ENCODE assay signal across 1 cellular context in the genomic region with DNA sequence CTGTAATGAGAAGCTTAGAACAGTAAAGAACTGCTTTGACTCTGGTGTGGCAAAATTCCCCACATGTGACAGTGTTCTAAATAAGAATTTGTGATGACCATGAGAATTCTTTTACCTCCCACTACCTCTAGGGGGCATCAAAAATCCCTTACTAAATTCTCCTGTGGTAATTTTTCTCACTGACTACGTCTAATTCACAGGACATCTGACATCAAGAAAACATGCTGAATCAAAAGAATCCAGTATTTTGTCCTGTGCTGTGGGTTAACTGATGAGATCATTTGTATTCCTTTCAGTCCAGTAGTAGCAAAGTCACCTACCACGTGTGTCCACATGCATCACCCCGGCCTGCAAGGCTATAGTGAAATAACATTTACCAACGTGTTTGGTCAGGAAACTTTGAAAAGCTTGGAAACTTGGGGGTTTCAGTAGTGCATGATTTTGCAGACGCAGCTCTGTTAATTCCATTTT.
TF ChIP-seq lines count a peak whose summit lies in the region.

No MANE protein-coding gene starts in this region.

TF ChIP-seq in HCT116, 20 proteins besides CTCF, POLR2A, EP300 and RAD21 (continued from another document):
- TF ChIP-seq, protein P1, sequence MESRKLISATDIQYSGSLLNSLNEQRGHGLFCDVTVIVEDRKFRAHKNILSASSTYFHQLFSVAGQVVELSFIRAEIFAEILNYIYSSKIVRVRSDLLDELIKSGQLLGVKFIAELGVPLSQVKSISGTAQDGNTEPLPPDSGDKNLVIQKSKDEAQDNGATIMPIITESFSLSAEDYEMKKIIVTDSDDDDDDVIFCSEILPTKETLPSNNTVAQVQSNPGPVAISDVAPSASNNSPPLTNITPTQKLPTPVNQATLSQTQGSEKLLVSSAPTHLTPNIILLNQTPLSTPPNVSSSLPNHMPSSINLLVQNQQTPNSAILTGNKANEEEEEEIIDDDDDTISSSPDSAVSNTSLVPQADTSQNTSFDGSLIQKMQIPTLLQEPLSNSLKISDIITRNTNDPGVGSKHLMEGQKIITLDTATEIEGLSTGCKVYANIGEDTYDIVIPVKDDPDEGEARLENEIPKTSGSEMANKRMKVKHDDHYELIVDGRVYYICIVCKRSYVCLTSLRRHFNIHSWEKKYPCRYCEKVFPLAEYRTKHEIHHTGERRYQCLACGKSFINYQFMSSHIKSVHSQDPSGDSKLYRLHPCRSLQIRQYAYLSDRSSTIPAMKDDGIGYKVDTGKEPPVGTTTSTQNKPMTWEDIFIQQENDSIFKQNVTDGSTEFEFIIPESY (IDR thresholded peaks at IDR 0.05; ENCODE audit: extremely low read depth, insufficient replicate concordance, low read length), result no peak
- TF ChIP-seq ELF1 (IDR thresholded peaks at IDR 0.05; ENCODE audit: borderline replicate concordance, low read depth), result no peak
- TF ChIP-seq SRF (IDR thresholded peaks at IDR 0.05; ENCODE audit: low read depth), result no peak
- TF ChIP-seq EZH2phosphoT487 (IDR thresholded peaks at IDR 0.05; ENCODE audit: borderline replicate concordance), result no peak
- TF ChIP-seq, protein P2, sequence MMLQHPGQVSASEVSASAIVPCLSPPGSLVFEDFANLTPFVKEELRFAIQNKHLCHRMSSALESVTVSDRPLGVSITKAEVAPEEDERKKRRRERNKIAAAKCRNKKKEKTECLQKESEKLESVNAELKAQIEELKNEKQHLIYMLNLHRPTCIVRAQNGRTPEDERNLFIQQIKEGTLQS (IDR thresholded peaks at IDR 0.05), result no peak
- TF ChIP-seq TCF7L2 (IDR thresholded peaks at IDR 0.05; ENCODE audit: borderline replicate concordance, extremely low read depth, insufficient read depth, insufficient read length), result no peak
- TF ChIP-seq POLR2AphosphoS5 (IDR thresholded peaks at IDR 0.05; ENCODE audit: low read depth, low read length), result no peak
- no peak for TF ChIP-seq ZNF274 (IDR thresholded peaks at IDR 0.05; ENCODE audit: low read depth, low read length)
- TF ChIP-seq, protein P3, sequence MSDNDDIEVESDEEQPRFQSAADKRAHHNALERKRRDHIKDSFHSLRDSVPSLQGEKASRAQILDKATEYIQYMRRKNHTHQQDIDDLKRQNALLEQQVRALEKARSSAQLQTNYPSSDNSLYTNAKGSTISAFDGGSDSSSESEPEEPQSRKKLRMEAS (IDR thresholded peaks at IDR 0.05), result no peak
- TF ChIP-seq YY1 (IDR thresholded peaks at IDR 0.05; ENCODE audit: extremely low read depth, insufficient replicate concordance, low read depth, low read length), result no peak
- no peak for TF ChIP-seq SIN3A (IDR thresholded peaks at IDR 0.05; ENCODE audit: low read depth)
- TF ChIP-seq EZH2 (IDR thresholded peaks at IDR 0.05), result no peak
- no peak for TF ChIP-seq FOSL1 (IDR thresholded peaks at IDR 0.05; ENCODE audit: low read depth)
